Comparison of ENCODE assay signal across 8 cellular contexts in genomic region chr2:206766057-206766930, GRCh38.
DNase-seq lines count a peak whose midpoint lies in the region; TF ChIP-seq lines count a peak whose summit lies in the region.

No MANE protein-coding gene starts in this region.

- TF ChIP-seq CTCF in GM12864 (IDR thresholded peaks at IDR 0.05; ENCODE audit: low read depth, low read length, missing control alignments) (no peak), fibroblast of pulmonary artery (IDR thresholded peaks at IDR 0.05; ENCODE audit: low read length, missing control alignments) (no peak)

- no peaks in the 10 kb centered on the region for H3K9me3 ChIP-seq in SK-N-MC (ENCODE audit: low read depth, low read length)

- H3K9ac ChIP-seq in SK-N-MC (ENCODE audit: insufficient read length) (peak overlapping the region; percentile 91), rectal smooth muscle tissue (ENCODE audit: low read length) (peak overlapping the region; percentile 79)

- no peak overlapping the region; the same call in 1 of the 2 replicates for H3K27ac ChIP-seq in SK-N-MC
- peak overlapping the region; percentile 86 for H3K27ac ChIP-seq in rectal smooth muscle tissue (ENCODE audit: low read depth, low read length)

- H3K4me1 ChIP-seq in rectal smooth muscle tissue (ENCODE audit: control insufficient read depth, insufficient read depth, low read length) = peaks cover 3% of the 10 kb centered on the region

- peak overlapping the region; percentile 88 for H3K4me3 ChIP-seq in GM12864 (ENCODE audit: low read depth, low read length)
- peak overlapping the region; percentile 83 for H3K4me3 ChIP-seq in SK-N-MC
- H3K4me3 ChIP-seq in fibroblast of pulmonary artery (replicated peaks; ENCODE audit: low read depth, low read length) = peak overlapping the region; percentile 81
- H3K4me3 ChIP-seq in rectal smooth muscle tissue (ENCODE audit: low read length) = peak overlapping the region; percentile 72

- DNase-seq in GM12864 (ENCODE audit: low read depth) (no peak), SK-N-MC (ENCODE audit: low read depth, low spot score) (no peak), fibroblast of pulmonary artery (ENCODE audit: low read depth) (no peak), SHP77 treated with DMSO at 0.1 percent for 48 hours (lab: John Stamatoyannopoulos, UW) (no peak), hypothalamus (lab: John Stamatoyannopoulos, UW) (no peak), NCI-H187 treated with DMSO at 0.1 percent for 48 hours (lab: John Stamatoyannopoulos, UW) (no peak)
- DNase-seq in stimulated activated CD4-positive, alpha-beta T cell treated with anti-CD3 and anti-CD28 coated beads, Interleukin-2, amount 100 ng/mL, for 24 hours = no peak

- peaks cover 26% of the 10 kb centered on the region for H3K36me3 ChIP-seq in SK-N-MC (ENCODE audit: insufficient read depth, low read length)
- H3K36me3 ChIP-seq in rectal smooth muscle tissue (ENCODE audit: control insufficient read depth, insufficient read depth, low read length) = peaks cover 2% of the 10 kb centered on the region

- no peaks in the 10 kb centered on the region for H3K27me3 ChIP-seq in rectal smooth muscle tissue (ENCODE audit: control insufficient read depth, insufficient read depth, low read length)
